16 cellular contexts compared by ENCODE assay signal in genomic region chr15:72315706-72316370, GRCh38. TPM values are rescaled to one million over a fixed set of nuclear protein-coding genes. Genes with fewer than 3 reads are reported as not detected.
DNase-seq lines count a peak whose midpoint lies in the region; ATAC-seq and TF ChIP-seq lines count a peak whose summit lies in the region.
"Had no signal": no experiment of that assay in that cellular context is flagged by ENCODE, and none has a peak within 500 bp of the region (broad histone marks: within the 10 kb centered on the region; RNA-seq: fewer than 3 reads in every experiment).

No MANE protein-coding gene starts in this region.

- no peak for ATAC-seq in body of pancreas
- no peak for ATAC-seq in GM21423 (IDR thresholded peaks at IDR 0.05; ENCODE audit: unreplicated experiment)
- no peak for ATAC-seq in lower lobe of right lung
- ATAC-seq: activated CD8-positive, alpha-beta memory T cell treated with anti-CD3 and anti-CD28 coated beads, Interleukin-2, amount 10 ng/mL, durations not matched to agents 7 days and 5 days; PC-3 had no signal

- no peaks in the 10 kb centered on the region; a peak in 1 of 22 replicates for H3K27me3 ChIP-seq in BLaER1 treated with 17β-estradiol and CSF1 and Interleukin-3, amounts not matched to agents 10 nM and 100 nM
- no peaks in the 10 kb centered on the region for H3K27me3 ChIP-seq in body of pancreas
- H3K27me3 ChIP-seq in lower lobe of right lung (ENCODE audit: low read depth) = no peaks in the 10 kb centered on the region
- H3K27me3 ChIP-seq: uterus had no signal

- intact Hi-C loops in body of pancreas (cut with DNase I) = no loop called here
- intact Hi-C loops in lower lobe of right lung (cut with DNase I) = no loop called here

- CTCF ChIA-PET in HEK293 (lab: Yijun Ruan, JAX) = interaction anchor here (0.7 kb wide), 1 partner anchor 454 kb away, joined by 3 read pairs; no protein-coding TSS in a partner anchor

- peaks cover 0 to 10% (median 3%) of the 10 kb centered on the region in 11 experiments; a peak in 4 of 22 replicates for H4K20me1 ChIP-seq in BLaER1 treated with 17β-estradiol and CSF1 and Interleukin-3, amounts not matched to agents 10 nM and 100 nM

- H3K27ac ChIP-seq in BLaER1 treated with 17β-estradiol and CSF1 and Interleukin-3, amounts not matched to agents 10 nM and 100 nM = peak overlapping the region in 3 of 11 experiments; percentile 4 to 41 (median 10); a peak in 3 of 22 replicates
- H3K27ac ChIP-seq in HEK293 (ENCODE audit: extremely low read depth, low read depth, low read length) (no peak overlapping the region), body of pancreas (no peak overlapping the region), lower lobe of right lung (no peak overlapping the region)
- H3K27ac ChIP-seq: KMS-11, parathyroid adenoma, uterus had no signal

- peaks cover 0 to 14% (median 0%) of the 10 kb centered on the region in 11 experiments; a peak in 2 of 22 replicates for H3K36me3 ChIP-seq in BLaER1 treated with 17β-estradiol and CSF1 and Interleukin-3, amounts not matched to agents 10 nM and 100 nM
- H3K36me3 ChIP-seq in HEK293 (ENCODE audit: control insufficient read depth in 2 of 2, insufficient read depth in 1 of 2, low read length in 2 of 2) (no peaks in the 10 kb centered on the region), body of pancreas (replicated peaks in 1 of 2; ENCODE audit: insufficient read depth in 1 of 2, low read depth in 2 of 2) (no peaks in the 10 kb centered on the region), lower lobe of right lung (no peaks in the 10 kb centered on the region)
- H3K36me3 ChIP-seq: uterus had no signal

- WGBS in body of pancreas, 2 donors = 57 to 59% methylated on average over 6 of the region's 6 CpGs

- POLR2A ChIA-PET in HEK293 (lab: Yijun Ruan, JAX) = no interaction called here

- H3K4me2 ChIP-seq in BLaER1 treated with 17β-estradiol and CSF1 and Interleukin-3, amounts not matched to agents 10 nM and 100 nM = peak overlapping the region in 9 of 11 experiments; percentile 3 to 95 (median 18); a peak in 11 of 22 replicates
- H3K4me2 ChIP-seq: KMS-11 had no signal

- H3K9ac ChIP-seq in BLaER1 treated with 17β-estradiol and CSF1 and Interleukin-3, amounts not matched to agents 10 nM and 100 nM = no peak overlapping the region
- H3K9ac ChIP-seq: KMS-11, parathyroid adenoma had no signal

- peak; percentile 5 to 75 for DNase-seq in NCI-H446 (lab: John Stamatoyannopoulos, UW)
- DNase-seq in body of pancreas = peak in 3 of 4 donors; percentile 10 to 18 (median 18)
- DNase-seq in lower lobe of right lung = no peak
- no peak for DNase-seq in EL
- no peak for DNase-seq in cerebellar cortex (ENCODE audit: low spot score)
- DNase-seq: activated CD8-positive, alpha-beta memory T cell treated with anti-CD3 and anti-CD28 coated beads, Interleukin-2, amount 10 ng/mL, durations not matched to agents 7 days and 5 days; activated naive CD4-positive, alpha-beta T cell; AML-193; PC-3; uterus had no signal

- no peak for TF ChIP-seq POLR2A in body of pancreas (IDR thresholded peaks at IDR 0.05)

- peaks cover 0 to 7% (median 0%) of the 10 kb centered on the region in 11 experiments; a peak in 1 of 22 replicates for H3K9me3 ChIP-seq in BLaER1 treated with 17β-estradiol and CSF1 and Interleukin-3, amounts not matched to agents 10 nM and 100 nM (replicated peaks in 1 of 11)
- H3K9me3 ChIP-seq in HEK293 (ENCODE audit: control insufficient read depth, insufficient read depth, low read depth, low read length) (no peaks in the 10 kb centered on the region), body of pancreas (no peaks in the 10 kb centered on the region), lower lobe of right lung (no peaks in the 10 kb centered on the region)
- H3K9me3 ChIP-seq: uterus had no signal

- H3K4me3 ChIP-seq in BLaER1 treated with 17β-estradiol and CSF1 and Interleukin-3, amounts not matched to agents 10 nM and 100 nM = peak overlapping the region in 2 of 10 experiments; percentile 12 to 32; a peak in 1 of 20 replicates
- H3K4me3 ChIP-seq in HEK293 (ENCODE audit: low read depth, low read length) = no peak overlapping the region
- no peak overlapping the region for H3K4me3 ChIP-seq in body of pancreas
- H3K4me3 ChIP-seq in lower lobe of right lung = no peak overlapping the region
- H3K4me3 ChIP-seq: uterus had no signal

- peaks cover 13 to 59% (median 18%) of the 10 kb centered on the region in 10 experiments for H3K4me1 ChIP-seq in BLaER1 treated with 17β-estradiol and CSF1 and Interleukin-3, amounts not matched to agents 10 nM and 100 nM
- H3K4me1 ChIP-seq in HEK293 (ENCODE audit: control insufficient read depth, insufficient read depth, low read length) (peaks cover 5% of the 10 kb centered on the region; the same call in 1 of the 2 replicates), body of pancreas (peaks cover 8% of the 10 kb centered on the region), lower lobe of right lung (peaks cover 11% of the 10 kb centered on the region)
- H3K4me1 ChIP-seq: parathyroid adenoma had no signal

- TF ChIP-seq CTCF in HEK293 (tag by site-specific recombination; IDR thresholded peaks at IDR 0.05) (no peak), body of pancreas (IDR thresholded peaks at IDR 0.05) (no peak), lower lobe of right lung (IDR thresholded peaks at IDR 0.05) (no peak)

TF ChIP-seq in HEK293, 187 proteins besides CTCF, POLR2A, EP300 and RAD21 (continues in another document):
- TF ChIP-seq ZNF132 (tag by site-specific recombination; IDR thresholded peaks at IDR 0.05; ENCODE audit: borderline replicate concordance) = no peak
- TF ChIP-seq KLF16 (tag by site-specific recombination; IDR thresholded peaks at IDR 0.05) = 0 out of 2 replicates have a peak, but pooled peaks have one; percentile 24
- peak; percentile 42; the same call in 1 of the 2 replicates for TF ChIP-seq KLF1 (tag by site-specific recombination; IDR thresholded peaks at IDR 0.05)
- TF ChIP-seq ZNF426 (tag by site-specific recombination; IDR thresholded peaks at IDR 0.05) = no peak
- TF ChIP-seq ZFHX2 (tag by site-specific recombination; conservative IDR thresholded peaks at IDR 0.05) = peak; percentile 80
- TF ChIP-seq ZNF660 (tag by site-specific recombination; IDR thresholded peaks at IDR 0.05) = peak; percentile 77
- no peak for TF ChIP-seq ZNF529 (tag by site-specific recombination; IDR thresholded peaks at IDR 0.05; ENCODE audit: insufficient replicate concordance)
- peak; percentile 84 for TF ChIP-seq ZBTB20 (tag by site-specific recombination; IDR thresholded peaks at IDR 0.05)
- TF ChIP-seq ZNF561 (tag by site-specific recombination; IDR thresholded peaks at IDR 0.05; ENCODE audit: borderline replicate concordance) = no peak
- no peak for TF ChIP-seq ZIC2 (tag by site-specific recombination; IDR thresholded peaks at IDR 0.05)
- TF ChIP-seq TRIM28 (IDR thresholded peaks at IDR 0.05; ENCODE audit: borderline replicate concordance, low read length) = no peak
- TF ChIP-seq KLF9 (tag by site-specific recombination; IDR thresholded peaks at IDR 0.05; ENCODE audit: low read depth) = 0 out of 2 replicates have a peak, but pooled peaks have one; percentile 26
- no peak for TF ChIP-seq ZNF391 (tag by site-specific recombination; IDR thresholded peaks at IDR 0.05; ENCODE audit: borderline replicate concordance, low read depth)
- peak; percentile 78 for TF ChIP-seq EGR2 (tag by site-specific recombination; IDR thresholded peaks at IDR 0.05; ENCODE audit: low read depth)
- TF ChIP-seq ZNF548 (tag by site-specific recombination; IDR thresholded peaks at IDR 0.05) = no peak
- no peak for TF ChIP-seq ZNF280C (tag by site-specific recombination; IDR thresholded peaks at IDR 0.05)
- no peak for TF ChIP-seq ZNF214 (tag by site-specific recombination; IDR thresholded peaks at IDR 0.05; ENCODE audit: borderline replicate concordance)
- peak; percentile 76 for TF ChIP-seq ZNF398 (tag by site-specific recombination; IDR thresholded peaks at IDR 0.05)
- TF ChIP-seq ZNF571 (tag by site-specific recombination; IDR thresholded peaks at IDR 0.05) = no peak
- no peak for TF ChIP-seq ZSCAN30 (tag by site-specific recombination; IDR thresholded peaks at IDR 0.05)
- 0 out of 2 replicates have a peak, but pooled peaks have one; percentile 20 for TF ChIP-seq SP2 (tag by site-specific recombination; IDR thresholded peaks at IDR 0.05)
- no peak for TF ChIP-seq ZNF658 (tag by site-specific recombination; IDR thresholded peaks at IDR 0.05)

RNA-seq across cellular contexts. Expression of gene CELF6, which starts 4.1 kb away (rescaled TPM):
- total RNA-seq in body of pancreas (1 to 10 TPM; 4.2 to 7.9 TPM), lower lobe of right lung (5.7 TPM)
- total RNA-seq: epithelial cell of proximal tubule, PC-3 had no signal

RNA-seq across cellular contexts. Expression of gene PARP6, which starts 43.5 kb away (rescaled TPM):
- total RNA-seq in body of pancreas = 10 to 100 TPM; 48.3 to 64.9 TPM
- total RNA-seq in lower lobe of right lung = 72.2 TPM
- total RNA-seq: PC-3 had no signal

RNA-seq across cellular contexts. Expression of gene HEXA, which starts 60.0 kb away (rescaled TPM):
- 10 to 100 TPM; 35.5 to 48.8 TPM for total RNA-seq in body of pancreas
- total RNA-seq in lower lobe of right lung = 219 TPM
- total RNA-seq: PC-3 had no signal

Comparison
In these comparisons a context has a peak if more than half of its experiments do, and no peak if none do; other contexts are left out.
1. DNase-seq: peak in NCI-H446 (2 of 2) and body of pancreas (3 of 4); none in lower lobe of right lung (single experiment), EL (single experiment) and cerebellar cortex (single experiment).